Comparison of ENCODE assay signal across 14 cellular contexts in the genomic region with DNA sequence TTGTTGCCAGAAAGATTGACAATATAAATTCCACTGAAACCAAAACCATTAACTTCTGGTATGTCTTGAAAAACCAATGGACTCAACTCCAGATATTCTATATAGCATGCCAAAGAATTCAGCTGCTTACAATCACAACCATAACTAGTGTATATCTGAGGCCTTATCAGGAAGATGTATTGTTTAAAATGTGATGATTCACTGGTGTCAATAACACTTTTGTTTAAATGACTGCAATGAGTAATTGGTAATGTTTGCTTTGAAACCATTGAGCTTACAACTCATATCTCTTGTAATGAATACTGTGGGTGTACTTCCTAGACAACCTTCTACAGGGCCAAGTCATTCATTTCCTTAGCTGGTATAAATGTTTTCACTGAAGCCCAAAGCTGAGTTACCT.
DNase-seq lines count a peak whose midpoint lies in the region; ATAC-seq and TF ChIP-seq lines count a peak whose summit lies in the region.
"Had no signal": no experiment of that assay in that cellular context is flagged by ENCODE, and none has a peak within 500 bp of the region (broad histone marks: within the 10 kb centered on the region; RNA-seq: fewer than 3 reads in every experiment).

No MANE protein-coding gene starts in this region.

- no peak overlapping the region for H3K4me3 ChIP-seq in AG04450 (ENCODE audit: low read depth, low read length)
- H3K4me3 ChIP-seq in adipocyte (ENCODE audit: low read length), result no peak overlapping the region
- H3K4me3 ChIP-seq: upper lobe of right lung had no signal

- H3K9me3 ChIP-seq in AG04450 (ENCODE audit: control insufficient read depth, insufficient read depth, low read length) (no peaks in the 10 kb centered on the region), adipocyte (ENCODE audit: control insufficient read depth, low read length) (no peaks in the 10 kb centered on the region)
- H3K9me3 ChIP-seq: upper lobe of right lung had no signal

- ATAC-seq in HG03196 (IDR thresholded peaks at IDR 0.05; ENCODE audit: unreplicated experiment) (no peak), HG02610 (IDR thresholded peaks at IDR 0.05; ENCODE audit: unreplicated experiment) (no peak)
- ATAC-seq: upper lobe of right lung had no signal

- no peaks in the 10 kb centered on the region for H3K36me3 ChIP-seq in adipocyte (ENCODE audit: control insufficient read depth, insufficient read depth, low read length, severe bottlenecking)
- H3K36me3 ChIP-seq: upper lobe of right lung had no signal

- DNase-seq in AG04450 (ENCODE audit: low read depth, low spot score) (peak; percentile 4), HuH-7 (ENCODE audit: low spot score) (peak; percentile 2), adipocyte (ENCODE audit: low read depth) (peak; percentile 0), glomerular endothelial cell (ENCODE audit: extremely low read depth, low read depth, low spot score) (peak; percentile 44), hippocampal formation (lab: John Stamatoyannopoulos, UW) (no peak)
- no peak for DNase-seq in effector CD4-positive, alpha-beta T cell
- DNase-seq: activated CD8-positive, alpha-beta memory T cell treated with anti-CD3 and anti-CD28 coated beads, Interleukin-2, amount 50 U/mL, for 4 hours; activated naive CD4-positive, alpha-beta T cell treated with anti-CD3 and anti-CD28 coated beads, Interleukin-2, amount 50 U/mL, for 16 hours; KG1; NCI-H187; retina; upper lobe of right lung had no signal

- peaks cover 5% of the 10 kb centered on the region for H3K4me1 ChIP-seq in adipocyte (ENCODE audit: control insufficient read depth, insufficient read depth, low read length)
- H3K4me1 ChIP-seq: upper lobe of right lung had no signal

- H3K9ac ChIP-seq in adipocyte (ENCODE audit: low read length), result no peak overlapping the region

- H3K27me3 ChIP-seq in AG04450 (ENCODE audit: control insufficient read depth, insufficient read depth, low read length) (no peaks in the 10 kb centered on the region), adipocyte (replicated peaks; ENCODE audit: control insufficient read depth, insufficient read depth, low read length) (no peaks in the 10 kb centered on the region)
- H3K27me3 ChIP-seq: upper lobe of right lung had no signal

- CTCF ChIA-PET in AG04450 (lab: Charles Lee), result no interaction called here

- no peak for TF ChIP-seq CTCF in AG04450 (IDR thresholded peaks at IDR 0.05; ENCODE audit: low read depth, low read length)

- POLR2A ChIA-PET in AG04450 (lab: Yijun Ruan, JAX), result no interaction called here

- H3K27ac ChIP-seq in AG04450 (ENCODE audit: low read depth, low read length), result no peak overlapping the region
- H3K27ac ChIP-seq: upper lobe of right lung had no signal

Comparison
In these comparisons a context has a peak if more than half of its experiments do, and no peak if none do; other contexts are left out.
1. DNase-seq: peak in AG04450 (single experiment), HuH-7 (single experiment), adipocyte (single experiment) and glomerular endothelial cell (single experiment); none in hippocampal formation (0 of 2) and effector CD4-positive, alpha-beta T cell (single experiment).